21 cellular contexts compared by ENCODE assay signal in genomic region chr4:105433421-105433820, GRCh38.
"Had no signal": no experiment of that assay in that cellular context is flagged by ENCODE, and none has a peak within 500 bp of the region (broad histone marks: within the 10 kb centered on the region; RNA-seq: fewer than 3 reads in every experiment).

No MANE protein-coding gene starts in this region.

- H3K4me3 ChIP-seq: coronary artery, left lung, lung, ovary, thyroid gland had no signal

- H3K27ac ChIP-seq: coronary artery, ovary, thyroid gland had no signal

- H3K27me3 ChIP-seq: left lung, ovary, thyroid gland had no signal

- H3K9me3 ChIP-seq: ovary, thyroid gland had no signal

- H3K36me3 ChIP-seq: ovary had no signal

- ATAC-seq: activated CD8-positive, alpha-beta memory T cell treated with anti-CD3 and anti-CD28 coated beads, Interleukin-2, amount 10 ng/mL, durations not matched to agents 7 days and 5 days; activated CD8-positive, alpha-beta T cell treated with anti-CD3 and anti-CD28 coated beads for 36 hours; left lung; natural killer cell; right cardiac atrium had no signal

- H3K4me1 ChIP-seq: left lung, thyroid gland had no signal

- DNase-seq: activated CD4-positive, alpha-beta T cell treated with anti-CD3 and anti-CD28 coated beads, Interleukin-2, amount 10 ng/mL, durations not matched to agents 7 days and 5 days; activated CD4-positive, CD25-positive, alpha-beta regulatory T cell treated with anti-CD3 and anti-CD28 coated beads, Interleukin-2, amount 50 U/mL, for 72 hours; activated CD8-positive, alpha-beta memory T cell treated with anti-CD3 and anti-CD28 coated beads, Interleukin-2, amount 10 ng/mL, durations not matched to agents 7 days and 5 days; activated CD8-positive, alpha-beta T cell treated with anti-CD3 and anti-CD28 coated beads for 36 hours; activated effector memory CD4-positive, alpha-beta T cell treated with anti-CD3 and anti-CD28 coated beads, Interleukin-2, amount 50 U/mL, for 16 hours; activated naive CD4-positive, alpha-beta T cell treated with anti-CD3 and anti-CD28 coated beads, Interleukin-2, amount 10 ng/mL, durations not matched to agents 7 days and 5 days; activated T-cell treated with anti-CD3 and anti-CD28 coated beads for 4 hours; amygdala; cerebellar nuclear complex; foreskin fibroblast; immature natural killer cell; left lung; midbrain; natural killer cell; ovary; right cardiac atrium; stimulated activated CD4-positive, alpha-beta T cell treated with anti-CD3 and anti-CD28 coated beads, Interleukin-4, amount 100 ng/mL, for 24 hours; substantia nigra; thyroid gland had no signal
